Comparison of ENCODE assay signal across 8 cellular contexts in genomic region chr3:186414735-186415419, GRCh38. TPM values are rescaled to one million over a fixed set of nuclear protein-coding genes. Genes with fewer than 3 reads are reported as not detected.
DNase-seq lines count a peak whose midpoint lies in the region; TF ChIP-seq lines count a peak whose summit lies in the region.
"Had no signal": no experiment of that assay in that cellular context is flagged by ENCODE, and none has a peak within 500 bp of the region (broad histone marks: within the 10 kb centered on the region; RNA-seq: fewer than 3 reads in every experiment).

No MANE protein-coding gene starts in this region.

- intact Hi-C loops in dorsolateral prefrontal cortex (cut with DNase I), result loop anchor here in 1 of 2 donors (1.0 kb wide), 1 partner anchor 50 kb away; no protein-coding TSS in a partner anchor

- WGBS in esophagus, 2 donors, result 26 to 41% methylated on average over 4 of the region's 4 CpGs
- WGBS in smooth muscle cell (ENCODE audit: low lambda C conversion rate), result 61% methylated on average over 4 of the region's 4 CpGs

- H3K9me3 ChIP-seq in OCI-LY3 (ENCODE audit: insufficient read depth, low read length) (no peaks in the 10 kb centered on the region), esophagus (ENCODE audit: control insufficient read depth in 2 of 2, insufficient read depth in 1 of 2, low read depth in 1 of 2, low read length in 1 of 2) (peaks cover 0 to 2% of the 10 kb centered on the region in 2 donors), smooth muscle cell (replicated peaks; ENCODE audit: low read depth) (no peaks in the 10 kb centered on the region), SJCRH30 (replicated peaks) (no peaks in the 10 kb centered on the region)

- H3K36me3 ChIP-seq in OCI-LY3 (replicated peaks; ENCODE audit: low read depth, low read length) (no peaks in the 10 kb centered on the region), esophagus (ENCODE audit: control insufficient read depth in 2 of 2, insufficient read depth in 2 of 2, low read length in 1 of 2) (no peaks in the 10 kb centered on the region), smooth muscle cell (ENCODE audit: low read depth) (no peaks in the 10 kb centered on the region), SJCRH30 (no peaks in the 10 kb centered on the region)

- DNase-seq in GM04504 (ENCODE audit: low read depth) (peak; percentile 91), smooth muscle cell (lab: John Stamatoyannopoulos, UW; ENCODE audit: unreplicated experiment) (no peak), dorsolateral prefrontal cortex (no peak), SJCRH30 (no peak)
- DNase-seq in activated naive CD4-positive, alpha-beta T cell treated with anti-CD3 and anti-CD28 coated beads, Interleukin-2, amount 50 U/mL, for 16 hours, result no peak

- H3K4me3 ChIP-seq in OCI-LY3 (ENCODE audit: low read length) (peak overlapping the region; percentile 84), esophagus (ENCODE audit: low read depth in 1 of 2, low read length in 2 of 2) (no peak overlapping the region), smooth muscle cell (no peak overlapping the region), dorsolateral prefrontal cortex (peak overlapping the region in 7 of 59 donors; percentile 37 to 57 (median 47)), SJCRH30 (no peak overlapping the region)
- H3K4me3 ChIP-seq: lung had no signal

- no peak for TF ChIP-seq CTCF in OCI-LY3 (IDR thresholded peaks at IDR 0.05; ENCODE audit: low read depth, low read length)
- TF ChIP-seq CTCF in smooth muscle cell (IDR thresholded peaks at IDR 0.05; ENCODE audit: borderline replicate concordance, insufficient read depth, poor library complexity, severe bottlenecking), result no peak
- no peak for TF ChIP-seq CTCF in dorsolateral prefrontal cortex (IDR thresholded peaks at IDR 0.05 in 54 of 56, conservative IDR thresholded peaks at IDR 0.05 in 2 of 56; ENCODE audit: low read depth in 1 of 56, partially characterized antibody in 56 of 56)

- H4K20me1 ChIP-seq in OCI-LY3 (ENCODE audit: insufficient read depth, low read length) (no peaks in the 10 kb centered on the region), smooth muscle cell (ENCODE audit: low read depth) (no peaks in the 10 kb centered on the region)

- H3K4me1 ChIP-seq in OCI-LY3 (ENCODE audit: low read length) (peaks cover 41% of the 10 kb centered on the region), esophagus (ENCODE audit: control insufficient read depth in 2 of 2, insufficient read depth in 2 of 2, low read length in 1 of 2) (peaks cover 0 to 5% of the 10 kb centered on the region in 2 donors), smooth muscle cell (ENCODE audit: low read depth) (peaks cover 13% of the 10 kb centered on the region), SJCRH30 (no peaks in the 10 kb centered on the region)

- H2AFZ ChIP-seq in OCI-LY3 (ENCODE audit: low read depth, low read length), result peak overlapping the region; percentile 88
- no peak overlapping the region for H2AFZ ChIP-seq in smooth muscle cell (ENCODE audit: low read depth)

- H3K9ac ChIP-seq in OCI-LY3 (ENCODE audit: low read length) (peak overlapping the region; percentile 65), smooth muscle cell (ENCODE audit: low read depth) (no peak overlapping the region)

- H3K27ac ChIP-seq in OCI-LY3 (ENCODE audit: low read length) (no peak overlapping the region), esophagus (ENCODE audit: low read depth in 2 of 2, low read length in 1 of 2) (peak overlapping the region; percentile 1 to 59), smooth muscle cell (ENCODE audit: low read depth) (no peak overlapping the region), dorsolateral prefrontal cortex (peak overlapping the region in 27 of 59 donors; percentile 22 to 90 (median 70)), SJCRH30 (no peak overlapping the region)

- peak overlapping the region; percentile 100 for H3K4me2 ChIP-seq in OCI-LY3 (ENCODE audit: low read length)
- H3K4me2 ChIP-seq in smooth muscle cell, result peak overlapping the region; percentile 66

- H3K79me2 ChIP-seq in OCI-LY3 (ENCODE audit: low read length), result no peaks in the 10 kb centered on the region
- H3K79me2 ChIP-seq in smooth muscle cell (ENCODE audit: low read depth), result no peaks in the 10 kb centered on the region

- peaks cover 19% of the 10 kb centered on the region for H3K27me3 ChIP-seq in OCI-LY3 (ENCODE audit: low read depth, low read length)
- H3K27me3 ChIP-seq in esophagus (ENCODE audit: control insufficient read depth in 1 of 2, insufficient read depth in 2 of 2, low read length in 2 of 2), result no peaks in the 10 kb centered on the region
- H3K27me3 ChIP-seq in smooth muscle cell (ENCODE audit: low read depth), result no peaks in the 10 kb centered on the region
- H3K27me3 ChIP-seq in dorsolateral prefrontal cortex, result peaks cover 0 to 2% (median 0%) of the 10 kb centered on the region in 45 donors
- no peaks in the 10 kb centered on the region for H3K27me3 ChIP-seq in SJCRH30

- peaks cover 14% of the 10 kb centered on the region for H3F3A ChIP-seq in smooth muscle cell (ENCODE audit: low read depth)

RNA-seq across cellular contexts. Expression of gene DGKG, which starts 52.8 kb away (rescaled TPM):
- polyA plus RNA-seq in esophagus (1 to 10 TPM in 1 of 2 donors, under 1 TPM in 1; 0.88 to 1.6 TPM), smooth muscle cell (0.64 TPM in 1 of 2 replicates, not detected in the other)
- total RNA-seq in smooth muscle cell (1.1 TPM in 1 of 2 replicates, not detected in the other), dorsolateral prefrontal cortex (100 to 1,000 TPM in 11 of 120 experiments, 10 to 100 TPM in 109; 39.7 to 119 (median 72.1) TPM)
- total RNA-seq in SJCRH30 (2014; rRNA removed; shearing (Covaris generic)), result 0.08 and 0.10 TPM in 2 replicates

Comparison
In these comparisons a context has a peak if more than half of its experiments do, and no peak if none do; other contexts are left out.
1. H3K27ac ChIP-seq: peak in esophagus (2 of 2); none in OCI-LY3 (single experiment), smooth muscle cell (single experiment) and SJCRH30 (single experiment).
2. RNA of gene DGKG, which starts 52.8 kb away (total RNA-seq): 39.7 to 119 TPM in dorsolateral prefrontal cortex; 0.08 to 0.10 TPM in SJCRH30 and 1.1 TPM in smooth muscle cell; every median in the first group is over 10 times any median in the second.